In the genomic region with DNA sequence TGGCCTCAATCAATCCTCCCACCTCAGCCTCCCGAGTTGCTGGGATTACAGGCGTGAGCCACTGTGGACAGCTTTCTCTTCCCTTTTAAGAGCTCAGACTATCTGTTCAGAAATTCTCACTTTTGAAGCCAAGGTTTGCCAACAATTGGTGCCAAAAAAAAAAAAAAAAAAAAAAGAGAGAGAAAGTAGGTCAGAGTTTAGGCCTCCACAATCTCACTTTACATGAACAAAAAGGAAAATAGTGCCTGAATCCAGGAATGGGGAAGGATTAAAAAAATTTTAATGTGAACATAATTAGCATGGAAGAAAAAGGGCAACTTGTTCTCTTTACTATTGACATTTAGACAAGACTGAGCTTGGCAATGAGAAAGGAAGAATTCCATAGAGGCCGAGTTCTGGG, we compare ENCODE assay signal across 13 cellular contexts.
DNase-seq lines count a peak whose midpoint lies in the region.
"Had no signal": no experiment of that assay in that cellular context is flagged by ENCODE, and none has a peak within 500 bp of the region (broad histone marks: within the 10 kb centered on the region; RNA-seq: fewer than 3 reads in every experiment).

No MANE protein-coding gene starts in this region.

- DNase-seq in DMS53 (lab: John Stamatoyannopoulos, UW) (peak; percentile 47), DMS53 treated with DMSO at 0.1 percent for 48 hours (lab: John Stamatoyannopoulos, UW; ENCODE audit: unreplicated experiment) (no peak), cerebellum (ENCODE audit: low spot score) (peak; percentile 23), medulla oblongata (ENCODE audit: extremely low spot score) (peak; percentile 19), NCI-H2029 treated with DMSO at 0.1 percent for 48 hours (lab: John Stamatoyannopoulos, UW) (no peak)
- DNase-seq in activated CD4-positive, alpha-beta T cell treated with anti-CD3 and anti-CD28 coated beads for 1 hour: no peak
- no peak for DNase-seq in effector CD4-positive, alpha-beta T cell
- DNase-seq: AML-193; Caco-2; CD4-positive, alpha-beta T cell; DMS79 treated with DMSO at 0.1 percent for 48 hours; H9; IMR-90 had no signal

Comparison
In these comparisons a context has a peak if more than half of its experiments do, and no peak if none do; other contexts are left out.
1. DNase-seq: peak in DMS53 (single experiment), cerebellum (single experiment) and medulla oblongata (single experiment); none in DMS53 treated with DMSO at 0.1 percent for 48 hours (single experiment), activated CD4-positive, alpha-beta T cell treated with anti-CD3 and anti-CD28 coated beads for 1 hour (single experiment), NCI-H2029 treated with DMSO at 0.1 percent for 48 hours (single experiment) and effector CD4-positive, alpha-beta T cell (single experiment).